Comparison of ENCODE assay signal across 17 cellular contexts in genomic region chr6:141688916-141689315, GRCh38.
A peak's percentile ranks its signal among the peaks of the same experiment; 100 is the strongest.
DNase-seq lines count a peak whose midpoint lies in the region; ATAC-seq lines count a peak whose summit lies in the region.
"Had no signal": no experiment of that assay in that cellular context is flagged by ENCODE, and none has a peak within 500 bp of the region (broad histone marks: within the 10 kb centered on the region; RNA-seq: fewer than 3 reads in every experiment).

No MANE protein-coding gene starts in this region.

- H3K9me3 ChIP-seq in SJCRH30 (replicated peaks) = no peaks in the 10 kb centered on the region
- H3K9me3 ChIP-seq: BE2C had no signal

- no peaks in the 10 kb centered on the region for H3K4me1 ChIP-seq in SJCRH30
- H3K4me1 ChIP-seq: BE2C, stomach had no signal

- H3K4me1 Mint-ChIP-seq in stimulated activated naive B cell treated with anti-CD40 and anti-IgM and Interleukin-4, amounts not matched to agents 10 μg/mL and 1 μg/mL and 100 μg/mL, for 72 hours = no peaks in the 10 kb centered on the region
- H3K4me1 Mint-ChIP-seq: activated naive CD8-positive, alpha-beta T cell treated with anti-CD3 and anti-CD28 coated beads, Interleukin-2, amount 50 U/mL, for 24 hours had no signal

- H3K4me3 ChIP-seq in SJCRH30 = no peak overlapping the region
- H3K4me3 ChIP-seq: stomach had no signal

- H3K27me3 Mint-ChIP-seq in stimulated activated naive B cell treated with anti-CD40 and anti-IgM and Interleukin-4, amounts not matched to agents 10 μg/mL and 1 μg/mL and 100 μg/mL, for 72 hours = no peaks in the 10 kb centered on the region
- H3K27me3 Mint-ChIP-seq: activated naive CD8-positive, alpha-beta T cell treated with anti-CD3 and anti-CD28 coated beads, Interleukin-2, amount 50 U/mL, for 24 hours had no signal

- no peaks in the 10 kb centered on the region for H3K27me3 ChIP-seq in SJCRH30
- H3K27me3 ChIP-seq: BE2C, stomach had no signal

- no peaks in the 10 kb centered on the region for H3K36me3 ChIP-seq in SJCRH30
- H3K36me3 ChIP-seq: BE2C, stomach had no signal

- no peak for DNase-seq in stimulated activated naive B cell treated with anti-CD40 and anti-IgM and Interleukin-4, amounts not matched to agents 10 μg/mL and 1 μg/mL and 100 μg/mL, for 72 hours
- DNase-seq in SJCRH30 (no peak), NCI-H1417 treated with DMSO at 0.1 percent for 48 hours (lab: John Stamatoyannopoulos, UW) (no peak)
- no peak for DNase-seq in stimulated activated naive CD4-positive, alpha-beta T cell (lab: John Stamatoyannopoulos, UW)
- DNase-seq: activated CD4-positive, alpha-beta T cell treated with anti-CD3 and anti-CD28 coated beads, Interleukin-2, amount 50 U/mL, for 48 hours; activated naive CD8-positive, alpha-beta T cell treated with anti-CD3 and anti-CD28 coated beads, Interleukin-2, amount 50 U/mL, for 24 hours; activated T-cell treated with anti-CD3 and anti-CD28 coated beads, Interleukin-2, amount 50 U/mL, for 72 hours; BE2C; foreskin fibroblast; Kasumi-1; NCI-H1436 treated with DMSO at 0.1 percent for 48 hours; NCI-H510A; OCI-M1; stomach had no signal

- H3K36me3 Mint-ChIP-seq in stimulated activated naive B cell treated with anti-CD40 and anti-IgM and Interleukin-4, amounts not matched to agents 10 μg/mL and 1 μg/mL and 100 μg/mL, for 72 hours = no peaks in the 10 kb centered on the region

- H3K27ac Mint-ChIP-seq in stimulated activated naive B cell treated with anti-CD40 and anti-IgM and Interleukin-4, amounts not matched to agents 10 μg/mL and 1 μg/mL and 100 μg/mL, for 72 hours = no peak overlapping the region
- H3K27ac Mint-ChIP-seq: activated naive CD8-positive, alpha-beta T cell treated with anti-CD3 and anti-CD28 coated beads, Interleukin-2, amount 50 U/mL, for 24 hours; activated T-cell treated with anti-CD3 and anti-CD28 coated beads, Interleukin-2, amount 50 U/mL, for 72 hours had no signal

- H3K9me3 Mint-ChIP-seq in stimulated activated naive B cell treated with anti-CD40 and anti-IgM and Interleukin-4, amounts not matched to agents 10 μg/mL and 1 μg/mL and 100 μg/mL, for 72 hours = peaks cover 0 to 1% of the 10 kb centered on the region in 2 donors
- H3K9me3 Mint-ChIP-seq: activated naive CD8-positive, alpha-beta T cell treated with anti-CD3 and anti-CD28 coated beads, Interleukin-2, amount 50 U/mL, for 24 hours had no signal

- H3K4me3 Mint-ChIP-seq in stimulated activated naive B cell treated with anti-CD40 and anti-IgM and Interleukin-4, amounts not matched to agents 10 μg/mL and 1 μg/mL and 100 μg/mL, for 72 hours = no peak overlapping the region
- H3K4me3 Mint-ChIP-seq: activated naive CD8-positive, alpha-beta T cell treated with anti-CD3 and anti-CD28 coated beads, Interleukin-2, amount 50 U/mL, for 24 hours; activated T-cell treated with anti-CD3 and anti-CD28 coated beads, Interleukin-2, amount 50 U/mL, for 72 hours had no signal

- no peak overlapping the region for H3K27ac ChIP-seq in SJCRH30
- H3K27ac ChIP-seq: stomach had no signal

- peak; percentile 76 for ATAC-seq in GM18909 (IDR thresholded peaks at IDR 0.05; ENCODE audit: poor library complexity, unreplicated experiment)
- peak; percentile 93 for ATAC-seq in GM21786 (IDR thresholded peaks at IDR 0.05; ENCODE audit: unreplicated experiment)
- peak; percentile 73 for ATAC-seq in HG03175 (IDR thresholded peaks at IDR 0.05; ENCODE audit: unreplicated experiment)
- peak; percentile 47 to 52 for ATAC-seq in stimulated activated naive B cell treated with anti-CD40 and anti-IgM and Interleukin-4, amounts not matched to agents 10 μg/mL and 1 μg/mL and 100 μg/mL, for 72 hours (replicated peaks)
- ATAC-seq: activated naive CD8-positive, alpha-beta T cell treated with anti-CD3 and anti-CD28 coated beads, Interleukin-2, amount 50 U/mL, for 24 hours; activated T-cell treated with anti-CD3 and anti-CD28 coated beads, Interleukin-2, amount 50 U/mL, for 72 hours had no signal
